8 cellular contexts compared by ENCODE assay signal in the genomic region with DNA sequence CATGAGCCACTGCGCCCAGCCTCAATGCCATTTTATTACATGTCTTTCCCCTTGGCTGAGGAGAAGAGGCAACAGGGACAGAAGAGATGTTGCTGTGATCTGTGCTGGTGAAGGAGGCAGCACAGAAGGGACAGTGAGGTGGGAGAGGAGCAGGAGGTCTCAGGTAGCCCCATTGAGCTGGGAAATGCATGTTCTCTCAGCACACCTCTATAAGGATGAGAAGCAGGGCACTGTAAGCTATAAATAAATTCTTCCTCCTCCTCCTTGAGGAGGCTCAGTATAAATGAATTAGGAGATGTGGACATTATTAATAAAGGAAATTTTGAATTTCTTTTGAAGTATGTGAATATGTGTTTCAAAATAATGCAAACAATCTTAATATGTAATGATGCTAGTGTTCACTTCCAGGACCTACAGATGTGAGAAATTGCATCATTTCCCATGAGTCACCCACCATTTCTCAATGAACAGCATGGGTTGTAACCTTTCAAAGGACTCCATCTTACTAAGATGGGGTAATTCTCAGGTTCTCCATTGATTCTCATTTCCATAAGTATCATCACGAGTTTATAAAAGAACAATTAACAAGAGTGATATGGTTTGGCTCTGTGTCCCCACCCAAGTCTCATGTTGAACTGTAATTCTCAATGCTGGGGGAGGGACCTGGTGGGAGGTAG.
A peak's percentile ranks its signal among the peaks of the same experiment; 100 is the strongest.
DNase-seq lines count a peak whose midpoint lies in the region; TF ChIP-seq lines count a peak whose summit lies in the region.
"Had no signal": no experiment of that assay in that cellular context is flagged by ENCODE, and none has a peak within 500 bp of the region (broad histone marks: within the 10 kb centered on the region; RNA-seq: fewer than 3 reads in every experiment).

No MANE protein-coding gene starts in this region.

- H2AK5ac ChIP-seq in neuronal stem cell (ENCODE audit: low read depth, low read length) = no peak overlapping the region

- DNase-seq in GM03348 (ENCODE audit: low spot score) (peak; percentile 36), MV-4-11 (lab: John Stamatoyannopoulos, UW) (peak; percentile 85), astrocyte of the cerebellum (ENCODE audit: low read depth) (peak; percentile 31), neuronal stem cell (ENCODE audit: low spot score) (no peak), NCI-H1105 treated with DMSO at 0.1 percent for 48 hours (lab: John Stamatoyannopoulos, UW) (no peak), colonic mucosa (no peak), NCI-H748 (lab: John Stamatoyannopoulos, UW; ENCODE audit: unreplicated experiment) (no peak)

- H3K36me3 ChIP-seq in neuronal stem cell (replicated peaks in 1 of 2; ENCODE audit: control insufficient read depth in 2 of 2, insufficient read depth in 2 of 2, low read length in 2 of 2) = no peaks in the 10 kb centered on the region
- H3K36me3 ChIP-seq in colonic mucosa = no peaks in the 10 kb centered on the region

- no peak for TF ChIP-seq CTCF in astrocyte of the cerebellum (IDR thresholded peaks at IDR 0.05; ENCODE audit: low read depth, low read length, missing control alignments)
- TF ChIP-seq CTCF in colonic mucosa (IDR thresholded peaks at IDR 0.05) = no peak

- no peak overlapping the region for H3K4ac ChIP-seq in neuronal stem cell (ENCODE audit: low read length)

- H2BK5ac ChIP-seq in neuronal stem cell (ENCODE audit: low read length) = no peak overlapping the region

- intact Hi-C loops in colonic mucosa (cut with DNase I) = no loop called here

- H4K8ac ChIP-seq in neuronal stem cell (ENCODE audit: low read depth, low read length) = no peak overlapping the region

- H3K23ac ChIP-seq in neuronal stem cell (ENCODE audit: low read depth, low read length, poor library complexity) = peak overlapping the region; percentile 34

- H3K79me1 ChIP-seq in neuronal stem cell (ENCODE audit: low read depth, low read length) = no peaks in the 10 kb centered on the region

- H3K14ac ChIP-seq in neuronal stem cell (ENCODE audit: low read length) = no peak overlapping the region

- H3K27ac ChIP-seq in neuronal stem cell (replicated peaks; ENCODE audit: low read length) (no peak overlapping the region), colonic mucosa (no peak overlapping the region)
- H3K27ac ChIP-seq: coronary artery had no signal

- no peak overlapping the region for H4K91ac ChIP-seq in neuronal stem cell (ENCODE audit: low read depth, low read length, poor library complexity)

- WGBS in neuronal stem cell (ENCODE audit: extremely low coverage in 2 of 2, insufficient read length in 2 of 2, insufficient replicate concordance in 1 of 2), 2 donors = no CpG with 5 or more reads among the region's 2 CpGs

- no peaks in the 10 kb centered on the region for H3K9me3 ChIP-seq in neuronal stem cell (replicated peaks in 1 of 2; ENCODE audit: control insufficient read depth in 2 of 2, insufficient read depth in 1 of 2, low read depth in 1 of 2, low read length in 2 of 2)
- H3K9me3 ChIP-seq in colonic mucosa = no peaks in the 10 kb centered on the region

- no peak overlapping the region for H2BK15ac ChIP-seq in neuronal stem cell (ENCODE audit: low read length)

- H3K4me3 ChIP-seq in astrocyte of the cerebellum (ENCODE audit: low read depth, low read length) (no peak overlapping the region), neuronal stem cell (ENCODE audit: low read length in 2 of 2) (no peak overlapping the region), colonic mucosa (no peak overlapping the region)
- H3K4me3 ChIP-seq: coronary artery had no signal

- in situ Hi-C loops in astrocyte of the cerebellum (cut with HindIII; ENCODE audit: low sequenced_read_pairs) = no loop called here

- no peak overlapping the region for H2AFZ ChIP-seq in neuronal stem cell (ENCODE audit: low read length)

- no peak overlapping the region for H3K9ac ChIP-seq in neuronal stem cell (ENCODE audit: low read depth, low read length, poor library complexity)
- H3K9ac ChIP-seq in colonic mucosa (ENCODE audit: low read depth in 2 of 2, low read length in 2 of 2) = no peak overlapping the region

- H3K4me2 ChIP-seq in neuronal stem cell (ENCODE audit: insufficient read depth, low read length, poor library complexity, severe bottlenecking) = no peak overlapping the region

- no peak overlapping the region for H2BK12ac ChIP-seq in neuronal stem cell (ENCODE audit: low read length)

- H3K4me1 ChIP-seq in neuronal stem cell (ENCODE audit: control insufficient read depth in 2 of 2, insufficient read depth in 1 of 2, low read depth in 1 of 2, low read length in 2 of 2) = peaks cover 0 to 2% of the 10 kb centered on the region in 2 donors
- no peaks in the 10 kb centered on the region for H3K4me1 ChIP-seq in colonic mucosa

- no peak overlapping the region for H2BK120ac ChIP-seq in neuronal stem cell (ENCODE audit: low read depth, low read length)

- no peak overlapping the region for H3K18ac ChIP-seq in neuronal stem cell (ENCODE audit: low read length)

- no peaks in the 10 kb centered on the region for H3K27me3 ChIP-seq in neuronal stem cell (ENCODE audit: control insufficient read depth in 3 of 3, insufficient read depth in 3 of 3, low read depth in 1 of 3, low read length in 3 of 3)
- H3K27me3 ChIP-seq in colonic mucosa = no peaks in the 10 kb centered on the region

Comparison
In these comparisons a context has a peak if more than half of its experiments do, and no peak if none do; other contexts are left out.
1. DNase-seq: peak in GM03348 (single experiment), MV-4-11 (single experiment) and astrocyte of the cerebellum (single experiment); none in neuronal stem cell (single experiment), NCI-H1105 treated with DMSO at 0.1 percent for 48 hours (single experiment), colonic mucosa (single experiment) and NCI-H748 (single experiment).